10 cellular contexts compared by ENCODE assay signal in genomic region chr1:201876148-201876547, GRCh38. TPM values are rescaled to one million over a fixed set of nuclear protein-coding genes. Genes with fewer than 3 reads are reported as not detected.
DNase-seq lines count a peak whose midpoint lies in the region; ATAC-seq and TF ChIP-seq lines count a peak whose summit lies in the region.
"Had no signal": no experiment of that assay in that cellular context is flagged by ENCODE, and none has a peak within 500 bp of the region (broad histone marks: within the 10 kb centered on the region; RNA-seq: fewer than 3 reads in every experiment).

No MANE protein-coding gene starts in this region.

- no peaks in the 10 kb centered on the region for H3K27me3 ChIP-seq in neural progenitor cell
- H3K27me3 ChIP-seq in aorta (ENCODE audit: control insufficient read depth in 1 of 2, insufficient read depth in 2 of 2, low read length in 1 of 2): no peaks in the 10 kb centered on the region
- H3K27me3 ChIP-seq: esophagus squamous epithelium, neutrophil had no signal

- peak; percentile 37 for TF ChIP-seq CTCF in neural progenitor cell (IDR thresholded peaks at IDR 0.05)

- H2AFZ ChIP-seq in neural progenitor cell (replicated peaks): no peak overlapping the region

- H3K27ac ChIP-seq in neural progenitor cell: no peak overlapping the region
- peak overlapping the region in 1 of 2 donors; percentile 29 for H3K27ac ChIP-seq in aorta (ENCODE audit: low read depth in 1 of 2, low read length in 2 of 2)
- H3K27ac ChIP-seq: esophagus squamous epithelium, neutrophil had no signal

- peaks cover 41% of the 10 kb centered on the region for H3K36me3 Mint-ChIP-seq in neural progenitor cell

- no peaks in the 10 kb centered on the region for H3K36me3 ChIP-seq in neural progenitor cell
- H3K36me3 ChIP-seq in aorta (ENCODE audit: control insufficient read depth in 1 of 2, insufficient read depth in 2 of 2, low read length in 1 of 2): peaks cover 4 to 10% of the 10 kb centered on the region in 2 donors

- H3K9me3 Mint-ChIP-seq in neural progenitor cell: no peaks in the 10 kb centered on the region

- peaks cover 4% of the 10 kb centered on the region for H4K20me1 ChIP-seq in neural progenitor cell (ENCODE audit: low read depth)

- peaks cover 7% of the 10 kb centered on the region for H3K27me3 Mint-ChIP-seq in neural progenitor cell (ENCODE audit: insufficient read depth, low read depth)

- DNase-seq in G401 (ENCODE audit: low spot score) (peak; percentile 22), NCI-H2171 treated with DMSO at 0.1 percent for 48 hours (lab: John Stamatoyannopoulos, UW) (peak; percentile 79), cerebellar cortex (ENCODE audit: low spot score) (peak; percentile 35), neural progenitor cell (ENCODE audit: low spot score) (no peak), NCI-H1105 (lab: John Stamatoyannopoulos, UW) (no peak), aorta (no peak), OCI-M1 (lab: John Stamatoyannopoulos, UW) (no peak), ecto neural progenitor cell (ENCODE audit: low spot score) (no peak)
- DNase-seq: esophagus squamous epithelium had no signal

- no peaks in the 10 kb centered on the region for H3K79me2 ChIP-seq in neural progenitor cell (ENCODE audit: low read depth)

- H3K9me3 ChIP-seq in neural progenitor cell (ENCODE audit: low read depth) (no peaks in the 10 kb centered on the region), aorta (ENCODE audit: control insufficient read depth, low read length) (no peaks in the 10 kb centered on the region)
- H3K9me3 ChIP-seq: esophagus squamous epithelium, neutrophil had no signal

- no peak overlapping the region for H3K27ac Mint-ChIP-seq in neural progenitor cell

- 31 to 39% methylated on average over 7 of the region's 7 CpGs for WGBS in aorta, 2 donors

- H3K4me2 ChIP-seq in neural progenitor cell: no peak overlapping the region

- intact Hi-C loops in aorta (cut with DNase I): no loop called here

- H3F3A ChIP-seq in neural progenitor cell (ENCODE audit: low read depth): peaks cover 38% of the 10 kb centered on the region

- no peak overlapping the region for H3K9ac ChIP-seq in neural progenitor cell

- in situ Hi-C loops in G401 (cut with HindIII; ENCODE audit: low sequenced_read_pairs): no loop called here

- H3K4me3 Mint-ChIP-seq in neural progenitor cell: no peak overlapping the region

- H3K4me1 ChIP-seq in neural progenitor cell (no peaks in the 10 kb centered on the region), aorta (ENCODE audit: control insufficient read depth in 1 of 2, insufficient read depth in 2 of 2, low read length in 2 of 2) (no peaks in the 10 kb centered on the region)

- no peak overlapping the region for H3K4me3 ChIP-seq in neural progenitor cell
- H3K4me3 ChIP-seq in aorta (ENCODE audit: low read length in 2 of 2): no peak overlapping the region
- H3K4me3 ChIP-seq: esophagus squamous epithelium had no signal

- H3K4me1 Mint-ChIP-seq in neural progenitor cell: no peaks in the 10 kb centered on the region

- ATAC-seq in aorta (ENCODE audit: low FRiP score): no peak

RNA-seq across cellular contexts. Expression of gene SHISA4, which starts 12.6 kb away (rescaled TPM):
- total RNA-seq in G401 (2014; rRNA removed; shearing (Covaris generic)): 0.31 and 4.2 TPM in 2 replicates
- total RNA-seq in neural progenitor cell (ENCODE audit: low replicate concordance) (3.0 and 9.9 TPM in 2 replicates), aorta (10 to 100 TPM; 30.6 to 39.9 TPM)
- polyA plus RNA-seq in aorta: 10 to 100 TPM; 76.1 to 93.1 TPM

RNA-seq across cellular contexts. Expression of gene IPO9, which starts 47.2 kb away (rescaled TPM):
- 22.9 and 32.7 TPM in 2 replicates for total RNA-seq in G401 (2014; rRNA removed; shearing (Covaris generic))
- total RNA-seq in neural progenitor cell (ENCODE audit: low replicate concordance): 63.2 and 71.2 TPM in 2 replicates
- total RNA-seq in aorta: 10 to 100 TPM; 36.6 to 45.0 TPM
- polyA plus RNA-seq in aorta: 10 to 100 TPM; 12.0 to 27.7 TPM

Comparison
In these comparisons a context has a peak if more than half of its experiments do, and no peak if none do; other contexts are left out.
1. DNase-seq: peak in G401 (single experiment), NCI-H2171 treated with DMSO at 0.1 percent for 48 hours (single experiment) and cerebellar cortex (single experiment); none in neural progenitor cell (single experiment), NCI-H1105 (single experiment), aorta (0 of 2), OCI-M1 (single experiment) and ecto neural progenitor cell (single experiment).